Comparison of ENCODE assay signal across 14 cellular contexts in genomic region chr3:147413712-147414325, GRCh38. TPM values are rescaled to one million over a fixed set of nuclear protein-coding genes. Genes with fewer than 3 reads are reported as not detected.
DNase-seq lines count a peak whose midpoint lies in the region; ATAC-seq, FAIRE-seq and TF ChIP-seq lines count a peak whose summit lies in the region.
"Had no signal": no experiment of that assay in that cellular context is flagged by ENCODE, and none has a peak within 500 bp of the region (broad histone marks: within the 10 kb centered on the region; RNA-seq: fewer than 3 reads in every experiment).

No MANE protein-coding gene starts in this region.

- H3K4me1 Mint-ChIP-seq in GM23338 = peaks cover 55% of the 10 kb centered on the region
- H3K4me1 Mint-ChIP-seq in glutamatergic neuron (ENCODE audit: low read depth, unreplicated experiment) = peaks cover 7% of the 10 kb centered on the region

- H3K4me2 ChIP-seq in A549 = 0 out of 3 replicates have a peak overlapping the region, but pooled peaks have one; percentile 30
- peak overlapping the region; percentile 95 for H3K4me2 ChIP-seq in GM23338

- in situ Hi-C loops in brain microvascular endothelial cell (cut with HindIII; ENCODE audit: low pct_ligation_motif_present, low sequenced_read_pairs) = loop anchor here (25.0 kb wide), 1 partner anchor 673 kb away; no protein-coding TSS in a partner anchor

- H3K36me3 ChIP-seq in GM23338 (ENCODE audit: insufficient read depth) = no peaks in the 10 kb centered on the region
- peaks cover 6% of the 10 kb centered on the region for H3K36me3 ChIP-seq in brain microvascular endothelial cell (replicated peaks)
- H3K36me3 ChIP-seq: upper lobe of left lung had no signal

- H3K79me2 ChIP-seq in GM23338 (replicated peaks; ENCODE audit: insufficient read depth) = no peaks in the 10 kb centered on the region

- H3K36me3 Mint-ChIP-seq in GM23338 (ENCODE audit: low read depth) = no peaks in the 10 kb centered on the region
- H3K36me3 Mint-ChIP-seq in glutamatergic neuron (ENCODE audit: unreplicated experiment) = no peaks in the 10 kb centered on the region

- TF ChIP-seq POLR2A in A549 (IDR thresholded peaks at IDR 0.05; ENCODE audit: low read length) = no peak

- no peak for DNase-seq in A549 (ENCODE audit: low read depth in 1 of 2, low spot score in 1 of 2)
- DNase-seq in GM23338 (ENCODE audit: low spot score) = peak; percentile 83
- peak; percentile 13 for DNase-seq in brain microvascular endothelial cell
- DNase-seq in medulla oblongata (ENCODE audit: extremely low spot score) = peak; percentile 3
- no peak for DNase-seq in foreskin keratinocyte
- DNase-seq in glutamatergic neuron = no peak
- DNase-seq: activated CD8-positive, alpha-beta memory T cell treated with anti-CD3 and anti-CD28 coated beads, Interleukin-2, amount 50 U/mL, for 48 hours; Caco-2; midbrain; NCI-H187 treated with DMSO at 0.1 percent for 48 hours; stimulated activated CD4-positive, alpha-beta T cell treated with anti-CD3 and anti-CD28 coated beads, Interleukin-1b, Interleukin-23, amount 100 ng/mL, for 48 hours had no signal

- CTCF ChIA-PET in A549 (lab: Yijun Ruan, JAX) = no interaction called here

- no peak for FAIRE-seq in A549 (lab: Jason Lieb, UNC)

- H3K4me3 Mint-ChIP-seq in GM23338 = peak overlapping the region; percentile 69
- no peak overlapping the region for H3K4me3 Mint-ChIP-seq in glutamatergic neuron (ENCODE audit: unreplicated experiment)

- no peaks in the 10 kb centered on the region for H3K9me3 ChIP-seq in A549
- H3K9me3 ChIP-seq: Caco-2, upper lobe of left lung had no signal

- no peak overlapping the region for H3K27ac ChIP-seq in A549
- no peak overlapping the region for H3K27ac ChIP-seq in GM23338 (ENCODE audit: low read depth)
- H3K27ac ChIP-seq in brain microvascular endothelial cell = peak overlapping the region; percentile 85
- H3K27ac ChIP-seq in foreskin keratinocyte = no peak overlapping the region
- H3K27ac ChIP-seq: upper lobe of left lung had no signal

- H3K27me3 ChIP-seq in GM23338 (ENCODE audit: insufficient read depth) = peaks cover 98% of the 10 kb centered on the region
- no peaks in the 10 kb centered on the region for H3K27me3 ChIP-seq in brain microvascular endothelial cell (replicated peaks)
- H3K27me3 ChIP-seq in foreskin keratinocyte = peaks cover 99% of the 10 kb centered on the region

- no peaks in the 10 kb centered on the region for H3K9me2 ChIP-seq in GM23338 (ENCODE audit: insufficient read depth)

- peaks cover 97% of the 10 kb centered on the region for H3K27me3 Mint-ChIP-seq in GM23338 (ENCODE audit: insufficient read depth, low read depth, poor library complexity)
- H3K27me3 Mint-ChIP-seq in glutamatergic neuron (ENCODE audit: unreplicated experiment) = peaks cover 65% of the 10 kb centered on the region

- no peak overlapping the region for H2AFZ ChIP-seq in GM23338

- WGBS in A549 (ENCODE audit: missing lambda C conversion rate) = 60% methylated on average over 19 of the region's 22 CpGs

- TF ChIP-seq RAD21 in A549 (conservative IDR thresholded peaks at IDR 0.05 in 1 of 2, IDR thresholded peaks at IDR 0.05 in 1 of 2) = no peak

- no peaks in the 10 kb centered on the region for H3K4me1 ChIP-seq in A549
- H3K4me1 ChIP-seq in GM23338 (ENCODE audit: insufficient read depth) = peaks cover 82% of the 10 kb centered on the region
- no peaks in the 10 kb centered on the region for H3K4me1 ChIP-seq in foreskin keratinocyte
- H3K4me1 ChIP-seq: Caco-2 had no signal

- ATAC-seq in A549 (no peak), GM23338 (no peak), foreskin keratinocyte (no peak), HG03442 (IDR thresholded peaks at IDR 0.05; ENCODE audit: unreplicated experiment) (no peak), GM19455 (IDR thresholded peaks at IDR 0.05; ENCODE audit: unreplicated experiment) (no peak)

- H4K20me1 ChIP-seq in GM23338 (replicated peaks; ENCODE audit: insufficient read depth) = no peaks in the 10 kb centered on the region

- H3K9me3 Mint-ChIP-seq in GM23338 = peaks cover 14% of the 10 kb centered on the region
- peaks cover 30% of the 10 kb centered on the region for H3K9me3 Mint-ChIP-seq in glutamatergic neuron (ENCODE audit: unreplicated experiment)

- TF ChIP-seq CTCF in A549 (IDR thresholded peaks at IDR 0.05) (no peak), GM23338 (conservative IDR thresholded peaks at IDR 0.05; ENCODE audit: low read depth in 2 of 2) (no peak), brain microvascular endothelial cell (IDR thresholded peaks at IDR 0.05; ENCODE audit: low read depth, low read length, missing control alignments) (no peak), foreskin keratinocyte (conservative IDR thresholded peaks at IDR 0.05) (no peak), glutamatergic neuron (IDR thresholded peaks at IDR 0.05; ENCODE audit: partially characterized antibody, unreplicated experiment) (no peak)

- H3F3A ChIP-seq in GM23338 (replicated peaks; ENCODE audit: low read depth) = peaks cover 37% of the 10 kb centered on the region

- TF ChIP-seq EP300 in A549 (IDR thresholded peaks at IDR 0.05) = no peak

- POLR2A ChIA-PET in A549 (lab: Yijun Ruan, JAX) = no interaction called here

- H3K27ac Mint-ChIP-seq in GM23338 (no peak overlapping the region), glutamatergic neuron (ENCODE audit: unreplicated experiment) (no peak overlapping the region)

- no peak overlapping the region for H3K4me3 ChIP-seq in A549
- peak overlapping the region; percentile 71 for H3K4me3 ChIP-seq in GM23338
- H3K4me3 ChIP-seq in brain microvascular endothelial cell (ENCODE audit: low read depth, low read length) = peak overlapping the region; percentile 72

TF ChIP-seq in A549, 52 proteins besides CTCF, POLR2A, EP300 and RAD21 (continues in another document):
- TF ChIP-seq MAX (IDR thresholded peaks at IDR 0.05) = no peak
- TF ChIP-seq MAFK (IDR thresholded peaks at IDR 0.05; ENCODE audit: partially characterized antibody) = no peak
- no peak for TF ChIP-seq HES2 (IDR thresholded peaks at IDR 0.05)
- no peak for TF ChIP-seq PHF8 (IDR thresholded peaks at IDR 0.05; ENCODE audit: borderline replicate concordance, low read depth)
- no peak for TF ChIP-seq KDM1A (IDR thresholded peaks at IDR 0.05; ENCODE audit: low read depth)
- no peak for TF ChIP-seq GATA3 (IDR thresholded peaks at IDR 0.05; ENCODE audit: borderline replicate concordance)
- TF ChIP-seq EHMT2 (IDR thresholded peaks at IDR 0.05; ENCODE audit: low read depth) = no peak
- no peak for TF ChIP-seq CHD4 (IDR thresholded peaks at IDR 0.05; ENCODE audit: borderline replicate concordance)
- TF ChIP-seq JUNB (IDR thresholded peaks at IDR 0.05) = no peak
- no peak for TF ChIP-seq CHD2 (IDR thresholded peaks at IDR 0.05; ENCODE audit: low read length, partially characterized antibody)

TF ChIP-seq in GM23338, 12 proteins besides CTCF, POLR2A, EP300 and RAD21 (continues in another document):
- TF ChIP-seq EZH2phosphoT487 (IDR thresholded peaks at IDR 0.05; ENCODE audit: unreplicated experiment) = no peak
- TF ChIP-seq ZNF331 (CRISPR knock-in tag; IDR thresholded peaks at IDR 0.05; ENCODE audit: low read depth) = no peak
- TF ChIP-seq REST (IDR thresholded peaks at IDR 0.05; ENCODE audit: unreplicated experiment) = no peak
- TF ChIP-seq CREB1 (CRISPR knock-in tag; IDR thresholded peaks at IDR 0.05; ENCODE audit: low read depth) = no peak
- TF ChIP-seq POLR2AphosphoS5 (IDR thresholded peaks at IDR 0.05; ENCODE audit: low read depth) = no peak

RNA-seq across cellular contexts. Expression of gene ZIC1, which starts 4.7 kb away (rescaled TPM):
- polyA plus RNA-seq in A549 (2011; rRNA removed) (0.01 and 0.03 TPM in 2 replicates), A549 (2017; fragmentation: RNase III; extraction: RNeasy Plus Mini Kit Qiagen cat#74134 plus additional on column Dnase treatment) (0.07 TPM in 1 of 3 replicates, not detected in the others), GM23338 (2016; fragmentation: Nextera tagmentation; extraction: Ambion mirVana) (0.95 and 1.4 TPM in 2 replicates), foreskin keratinocyte (not detected in 2 replicates)
- polyA plus RNA-seq in A549 (2012; cell fraction: cytosol; rRNA removed) = 0.09 and 0.17 TPM in 2 replicates
- polyA plus RNA-seq in A549 (2012; cell fraction: nucleus; rRNA removed) = 0.70 TPM in 1 of 2 replicates, not detected in the other
- polyA minus RNA-seq in A549 (2011; rRNA and poly(A)+ RNA removed) = not detected in 2 replicates
- 0.19 and 0.21 TPM in 2 replicates for total RNA-seq in GM23338 (2014; rRNA removed; shearing (Covaris generic))
- total RNA-seq in foreskin keratinocyte (not detected in 2 replicates), glutamatergic neuron (ENCODE audit: unreplicated experiment) (not detected)
- total RNA-seq: Caco-2, upper lobe of left lung had no signal

RNA-seq across cellular contexts. Expression of gene ZIC4, which starts 7.5 kb away (rescaled TPM):
- polyA plus RNA-seq in A549 (2011; rRNA removed) = not detected in 2 replicates
- polyA plus RNA-seq in A549 (2012; cell fraction: cytosol; rRNA removed) = not detected in 2 replicates
- not detected in 2 replicates for polyA plus RNA-seq in A549 (2012; cell fraction: nucleus; rRNA removed)
- not detected in 3 replicates for polyA plus RNA-seq in A549 (2017; fragmentation: RNase III; extraction: RNeasy Plus Mini Kit Qiagen cat#74134 plus additional on column Dnase treatment)
- not detected in 2 replicates for polyA minus RNA-seq in A549 (2011; rRNA and poly(A)+ RNA removed)
- total RNA-seq in GM23338 (2014; rRNA removed; shearing (Covaris generic)) = not detected in 2 replicates
- 0.12 TPM in 1 of 2 replicates, not detected in the other for polyA plus RNA-seq in GM23338 (2016; fragmentation: Nextera tagmentation; extraction: Ambion mirVana)
- total RNA-seq in foreskin keratinocyte = not detected in 2 replicates
- polyA plus RNA-seq in foreskin keratinocyte = not detected in 2 replicates
- total RNA-seq in glutamatergic neuron (ENCODE audit: unreplicated experiment) = not detected
- total RNA-seq: Caco-2, upper lobe of left lung had no signal

Comparison
In these comparisons a context has a peak if more than half of its experiments do, and no peak if none do; other contexts are left out.
1. DNase-seq: peak in GM23338 (single experiment), brain microvascular endothelial cell (single experiment) and medulla oblongata (single experiment); none in A549 (0 of 2), foreskin keratinocyte (0 of 2) and glutamatergic neuron (single experiment).